In the genomic region with DNA sequence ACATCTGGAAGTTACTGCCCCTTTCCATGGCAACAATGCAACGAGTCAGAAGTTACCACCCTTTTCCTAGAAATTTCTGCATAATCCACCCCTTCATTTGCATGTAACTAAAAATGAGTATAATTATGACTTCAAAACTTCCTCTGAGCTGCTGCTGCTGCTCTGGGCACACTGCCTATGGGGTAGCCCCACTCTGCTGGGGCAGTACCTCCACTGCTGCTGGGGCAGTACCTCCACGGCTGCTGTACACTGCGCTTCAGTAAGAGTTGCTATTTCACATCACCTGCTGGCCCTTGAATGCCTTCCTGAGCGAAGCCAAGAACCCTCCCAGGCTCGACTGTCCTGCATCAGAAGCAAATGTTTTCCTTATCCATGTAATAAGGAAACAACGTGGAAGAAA, we compare ENCODE assay signal across 26 cellular contexts.
"Had no signal": no experiment of that assay in that cellular context is flagged by ENCODE, and none has a peak within 500 bp of the region (broad histone marks: within the 10 kb centered on the region; RNA-seq: fewer than 3 reads in every experiment).

No MANE protein-coding gene starts in this region.

- H3K4me3 ChIP-seq: cardiac muscle cell, Peyer's patch, SJCRH30 had no signal

- ATAC-seq: activated T-cell treated with anti-CD3 and anti-CD28 coated beads, Interleukin-2, amount 50 U/mL, for 4 hours had no signal

- H3K4me2 ChIP-seq: SK-N-SH had no signal

- H3K36me3 ChIP-seq: brain microvascular endothelial cell, cardiac muscle cell, Peyer's patch, SJCRH30 had no signal

- H3K9ac ChIP-seq: SK-N-SH had no signal

- H3K27me3 ChIP-seq: brain microvascular endothelial cell, cardiac muscle cell, Peyer's patch, SJCRH30 had no signal

- H3K27ac ChIP-seq: brain microvascular endothelial cell, cardiac muscle cell, Peyer's patch, RWPE1, SJCRH30, VCaP had no signal

- DNase-seq: activated CD4-positive, alpha-beta T cell treated with anti-CD3 and anti-CD28 coated beads for 4 hours; activated CD4-positive, alpha-beta T cell treated with anti-CD3 and anti-CD28 coated beads, Interleukin-2, amount 50 U/mL, for 4 hours; activated CD4-positive, CD25-positive, alpha-beta regulatory T cell; activated CD8-positive, alpha-beta memory T cell treated with anti-CD3 and anti-CD28 coated beads for 24 hours; activated effector memory CD4-positive, alpha-beta T cell treated with anti-CD3 and anti-CD28 coated beads, Interleukin-2, amount 50 U/mL, for 16 hours; activated naive CD4-positive, alpha-beta T cell treated with Interleukin-2 at 50 U/mL for 16 hours; activated naive CD8-positive, alpha-beta T cell treated with anti-CD3 and anti-CD28 coated beads for 36 hours; activated T-cell treated with anti-CD3 and anti-CD28 coated beads, Interleukin-2, amount 50 U/mL, for 4 hours; brain microvascular endothelial cell; KG1; NCI-H1105; NCI-H1436; NCI-H1694 treated with DMSO at 0.1 percent for 48 hours; NCI-H2029 treated with DMSO at 0.1 percent for 48 hours; NCI-H345; NCI-H510A; NCI-H526 treated with DMSO at 0.1 percent for 48 hours; NCI-H82; Peyer's patch; Right ventricle myocardium superior; SJCRH30; SK-N-SH; T-helper 1 cell had no signal

- H3K9me3 ChIP-seq: SJCRH30, SK-N-SH had no signal

- H3K4me1 ChIP-seq: Peyer's patch, SJCRH30 had no signal
